Comparison of ENCODE assay signal across 8 cellular contexts in the genomic region with DNA sequence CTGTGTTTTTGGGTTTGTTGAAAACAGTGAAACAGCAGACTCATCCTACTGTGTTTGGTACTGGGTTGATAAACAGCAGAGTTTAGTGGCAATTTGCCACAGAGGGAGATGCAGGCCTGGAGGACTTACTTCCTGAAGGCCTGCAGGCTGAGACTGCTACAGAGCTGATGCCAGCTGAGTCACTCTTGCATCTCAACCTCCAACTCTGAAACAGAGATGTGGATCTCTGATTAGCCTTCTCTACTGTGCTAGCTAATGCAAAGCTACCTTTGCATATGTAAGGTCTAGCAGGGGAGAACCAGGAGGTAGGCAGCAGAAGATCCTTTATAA. TPM values are rescaled to one million over a fixed set of nuclear protein-coding genes. Genes with fewer than 3 reads are reported as not detected.
DNase-seq lines count a peak whose midpoint lies in the region; ATAC-seq and TF ChIP-seq lines count a peak whose summit lies in the region.

No MANE protein-coding gene starts in this region.

- no peak overlapping the region for H4K5ac ChIP-seq in IMR-90 (ENCODE audit: low read depth, low read length)

- peaks cover 10% of the 10 kb centered on the region in 2 experiments; a peak in 2 of 4 replicates for H3K79me1 ChIP-seq in IMR-90 (ENCODE audit: low read depth in 1 of 2, low read length in 2 of 2)

- peak; percentile 22; the same call in 1 of the 2 replicates for TF ChIP-seq RAD21 in IMR-90 (IDR thresholded peaks at IDR 0.05; ENCODE audit: low read length)

- H3K4me3 Mint-ChIP-seq in activated CD8-positive, alpha-beta T cell treated with anti-CD3 and anti-CD28 coated beads for 36 hours = no peak overlapping the region

- H3K18ac ChIP-seq in IMR-90 (ENCODE audit: low read depth, low read length) = no peak overlapping the region

- H3K27me3 ChIP-seq in IMR-90 (ENCODE audit: control insufficient read depth, insufficient read depth, low read length) (no peaks in the 10 kb centered on the region), iPS-20b (ENCODE audit: insufficient read depth, low read length) (no peaks in the 10 kb centered on the region), testis (no peaks in the 10 kb centered on the region)

- no peak overlapping the region for H3K4ac ChIP-seq in IMR-90 (ENCODE audit: low read depth, low read length)

- H2AK9ac ChIP-seq in IMR-90 (replicated peaks; ENCODE audit: low read depth, low read length, poor library complexity) = no peak overlapping the region

- H3K9ac ChIP-seq in IMR-90 (ENCODE audit: low read depth, low read length) (no peak overlapping the region), iPS-20b (ENCODE audit: low read depth, low read length) (peak overlapping the region; percentile 60; the same call in 1 of the 2 replicates)

- no peak overlapping the region for H4K8ac ChIP-seq in IMR-90 (ENCODE audit: low read depth in 2 of 2, low read length in 2 of 2)

- in situ Hi-C loops in IMR-90 (cut with MboI; ENCODE audit: low sequenced_read_pairs) = no loop called here

- H3K4me1 Mint-ChIP-seq in activated CD8-positive, alpha-beta T cell treated with anti-CD3 and anti-CD28 coated beads for 36 hours (ENCODE audit: low read depth) = no peaks in the 10 kb centered on the region

- no peak overlapping the region for H2BK20ac ChIP-seq in IMR-90 (ENCODE audit: low read depth, low read length)

- no peak overlapping the region for H3K4me3 ChIP-seq in IMR-90 (ENCODE audit: insufficient read depth, low read depth, low read length)
- peak overlapping the region; percentile 19; the same call in 1 of the 2 replicates for H3K4me3 ChIP-seq in iPS-20b (ENCODE audit: low read length)
- H3K4me3 ChIP-seq in testis = no peak overlapping the region

- no peaks in the 10 kb centered on the region for H3K27me3 Mint-ChIP-seq in activated CD8-positive, alpha-beta T cell treated with anti-CD3 and anti-CD28 coated beads for 36 hours

- H2AK5ac ChIP-seq in IMR-90 (ENCODE audit: low read depth, low read length) = no peak overlapping the region

- H2BK15ac ChIP-seq in IMR-90 (ENCODE audit: low read depth, low read length) = no peak overlapping the region

- TF ChIP-seq POLR2A in IMR-90 (IDR thresholded peaks at IDR 0.05; ENCODE audit: low read depth, low read length) (no peak), testis (IDR thresholded peaks at IDR 0.05) (no peak)

- intact Hi-C loops in IMR-90 (cut with micrococcal nuclease) (no loop called here), testis (cut with DNase I; ENCODE audit: low total_unique reads) (no loop called here)
- intact Hi-C loops in activated CD8-positive, alpha-beta T cell treated with anti-CD3 and anti-CD28 coated beads for 36 hours (cut with micrococcal nuclease) = no loop called here

- H3K9me1 ChIP-seq in IMR-90 (ENCODE audit: insufficient read depth, low read length) = peaks cover 2% of the 10 kb centered on the region; the same call in 1 of the 2 replicates

- H3K9me3 ChIP-seq in IMR-90 (ENCODE audit: control insufficient read depth, insufficient read depth, low read length) (no peaks in the 10 kb centered on the region), iPS-20b (ENCODE audit: insufficient read depth, low read depth, low read length) (no peaks in the 10 kb centered on the region), testis (no peaks in the 10 kb centered on the region)

- H3K27ac Mint-ChIP-seq in activated CD8-positive, alpha-beta T cell treated with anti-CD3 and anti-CD28 coated beads for 36 hours = no peak overlapping the region

- peak; percentile 83 for DNase-seq in DMS53 treated with DMSO at 0.1 percent for 48 hours (lab: John Stamatoyannopoulos, UW; ENCODE audit: unreplicated experiment)
- peak; percentile 98 for DNase-seq in IMR-90
- peak; percentile 39 for DNase-seq in activated CD8-positive, alpha-beta T cell treated with anti-CD3 and anti-CD28 coated beads for 36 hours
- DNase-seq in NCI-H2107 treated with DMSO at 0.1 percent for 48 hours (lab: John Stamatoyannopoulos, UW; ENCODE audit: unreplicated experiment) = no peak
- no peak for DNase-seq in testis

- 0 out of 2 replicates have a peak overlapping the region, but pooled peaks have one; percentile 19 for H3K4me2 ChIP-seq in IMR-90 (ENCODE audit: low read depth, low read length)

- no peaks in the 10 kb centered on the region for H3K9me3 Mint-ChIP-seq in activated CD8-positive, alpha-beta T cell treated with anti-CD3 and anti-CD28 coated beads for 36 hours

- peak overlapping the region; percentile 59 for H2BK5ac ChIP-seq in IMR-90 (ENCODE audit: low read depth, low read length, poor library complexity, severe bottlenecking)

- H3K36me3 ChIP-seq in IMR-90 (ENCODE audit: control insufficient read depth, insufficient read depth, low read length) (peaks cover 6% of the 10 kb centered on the region; the same call in 1 of the 2 replicates), iPS-20b (ENCODE audit: insufficient read depth, low read depth, low read length) (no peaks in the 10 kb centered on the region), testis (ENCODE audit: low read depth, missing control alignments) (no peaks in the 10 kb centered on the region)

- no peaks in the 10 kb centered on the region for H3K36me3 Mint-ChIP-seq in activated CD8-positive, alpha-beta T cell treated with anti-CD3 and anti-CD28 coated beads for 36 hours (ENCODE audit: low read depth)

- no peak overlapping the region for H2BK120ac ChIP-seq in IMR-90 (ENCODE audit: low read depth, low read length)

- no peak overlapping the region for H3K14ac ChIP-seq in IMR-90 (replicated peaks; ENCODE audit: low read depth, low read length)

- no peak for TF ChIP-seq CTCF in IMR-90 (conservative IDR thresholded peaks at IDR 0.05; ENCODE audit: low read depth, low read length)
- TF ChIP-seq CTCF in activated CD8-positive, alpha-beta T cell treated with anti-CD3 and anti-CD28 coated beads for 36 hours (IDR thresholded peaks at IDR 0.05) = no peak
- TF ChIP-seq CTCF in testis (IDR thresholded peaks at IDR 0.05) = no peak

- peak; percentile 97 for ATAC-seq in IMR-90 (ENCODE audit: low read depth)
- peak; percentile 77 for ATAC-seq in activated CD8-positive, alpha-beta T cell treated with anti-CD3 and anti-CD28 coated beads for 36 hours
- ATAC-seq in HG03354 (IDR thresholded peaks at IDR 0.05; ENCODE audit: poor library complexity, severe bottlenecking, unreplicated experiment) = no peak
- ATAC-seq in HG02588 (IDR thresholded peaks at IDR 0.05; ENCODE audit: unreplicated experiment) = no peak

- POLR2A ChIA-PET in IMR-90 (lab: Charles Lee; ENCODE audit: unreplicated experiment) = no interaction called here
- POLR2A ChIA-PET in activated CD8-positive, alpha-beta T cell treated with anti-CD3 and anti-CD28 coated beads for 36 hours (lab: Charles Lee) = interaction anchor here (0.6 kb wide), 1 partner anchor 20 kb away, joined by 3 read pairs; no protein-coding TSS in a partner anchor

- H4K20me1 ChIP-seq in IMR-90 (ENCODE audit: insufficient read depth, low read length) = no peaks in the 10 kb centered on the region; the same call in 1 of the 2 replicates

- no peak overlapping the region; the same call in 1 of the 2 replicates for H3K27ac ChIP-seq in IMR-90 (ENCODE audit: insufficient read depth, low read length)
- peak overlapping the region; percentile 86 for H3K27ac ChIP-seq in iPS-20b (ENCODE audit: low read length)
- no peak overlapping the region for H3K27ac ChIP-seq in testis

- H4K91ac ChIP-seq in IMR-90 (ENCODE audit: insufficient read depth, low read depth, low read length) = no peak overlapping the region

- no peak overlapping the region for H3K56ac ChIP-seq in IMR-90 (ENCODE audit: extremely low read depth, insufficient read depth, low read length)

- H2AFZ ChIP-seq in IMR-90 (replicated peaks; ENCODE audit: low read length, poor library complexity) = no peak overlapping the region

- CTCF ChIA-PET in IMR-90 (lab: Yijun Ruan, JAX) = interaction anchor here (0.5 to 0.6 kb wide), 3 partner anchors 17 to 71 kb away, joined by 3 to 4 read pairs (median 3); no protein-coding TSS in a partner anchor
- CTCF ChIA-PET in activated CD8-positive, alpha-beta T cell treated with anti-CD3 and anti-CD28 coated beads for 36 hours (lab: Charles Lee) = interaction anchor here (1.0 to 1.1 kb wide), 2 partner anchors 15 to 73 kb away, joined by 3 read pairs; no protein-coding TSS in a partner anchor

- no peaks in the 10 kb centered on the region for H3K4me1 ChIP-seq in IMR-90 (ENCODE audit: control insufficient read depth, insufficient read depth, low read length)
- peaks cover 15% of the 10 kb centered on the region for H3K4me1 ChIP-seq in iPS-20b (ENCODE audit: insufficient read depth, low read length)
- H3K4me1 ChIP-seq in testis = no peaks in the 10 kb centered on the region

- no TSS peak for BruUV-seq in IMR-90 (replicated peaks; lab: Mats Ljungman, UMichigan)

- dilution Hi-C loops in IMR-90 (cut with HindIII; ENCODE audit: low sequenced_read_pairs, unreplicated experiment) = no loop called here

- H3K23ac ChIP-seq in IMR-90 (ENCODE audit: low read depth, low read length) = no peak overlapping the region

TF ChIP-seq in IMR-90, 13 proteins besides CTCF, POLR2A, EP300 and RAD21 (continues in another document):
- TF ChIP-seq RCOR1 (IDR thresholded peaks at IDR 0.05; ENCODE audit: insufficient replicate concordance, low read length) = peak; percentile 64

RNA-seq across cellular contexts. Expression of a gene that starts 14.3 kb away (rescaled TPM):
- total RNA-seq in IMR-90 (2012; rRNA removed) (71.1 and 219 TPM in 2 replicates), testis (10 to 100 TPM; 35.9 to 40.0 TPM)
- polyA plus RNA-seq in IMR-90 (2012; rRNA removed) (144 and 149 TPM in 2 replicates), testis (ENCODE audit: insufficient read depth, low read depth, low replicate concordance) (193 TPM)
- 87.3 and 230 TPM in 2 replicates for polyA plus RNA-seq in IMR-90 (2012; cell fraction: cytosol; rRNA removed)
- polyA plus RNA-seq in IMR-90 (2012; cell fraction: nucleus; rRNA removed; ENCODE audit: low replicate concordance) = 19.7 and 67.4 TPM in 2 replicates
- 100 to 1,000 TPM; 237 to 249 TPM for total RNA-seq in activated CD8-positive, alpha-beta T cell treated with anti-CD3 and anti-CD28 coated beads for 36 hours

RNA-seq across cellular contexts. Expression of a gene that starts 20.6 kb away (rescaled TPM):
- 19.7 and 21.1 TPM in 2 replicates for total RNA-seq in IMR-90 (2012; rRNA removed)
- polyA plus RNA-seq in IMR-90 (2012; rRNA removed) = 15.0 and 18.2 TPM in 2 replicates
- 6.1 and 6.3 TPM in 2 replicates for polyA plus RNA-seq in IMR-90 (2012; cell fraction: cytosol; rRNA removed)
- polyA plus RNA-seq in IMR-90 (2012; cell fraction: nucleus; rRNA removed; ENCODE audit: low replicate concordance) = 26.7 and 54.4 TPM in 2 replicates
- total RNA-seq in activated CD8-positive, alpha-beta T cell treated with anti-CD3 and anti-CD28 coated beads for 36 hours = 10 to 100 TPM; 68.8 to 75.0 TPM
- total RNA-seq in testis = 100 to 1,000 TPM; 106 to 107 TPM
- 22.7 TPM for polyA plus RNA-seq in testis (ENCODE audit: insufficient read depth, low read depth, low replicate concordance)

RNA-seq across cellular contexts. Expression of a gene that starts 56.3 kb away (rescaled TPM):
- total RNA-seq in IMR-90 (2012; rRNA removed) = 69.7 and 71.1 TPM in 2 replicates
- polyA plus RNA-seq in IMR-90 (2012; rRNA removed) = 11.4 and 15.2 TPM in 2 replicates
- polyA plus RNA-seq in IMR-90 (2012; cell fraction: cytosol; rRNA removed) = 3.4 and 6.2 TPM in 2 replicates
- 2.9 and 20.1 TPM in 2 replicates for polyA plus RNA-seq in IMR-90 (2012; cell fraction: nucleus; rRNA removed; ENCODE audit: low replicate concordance)
- total RNA-seq in activated CD8-positive, alpha-beta T cell treated with anti-CD3 and anti-CD28 coated beads for 36 hours = 10 to 100 TPM; 40.2 to 40.5 TPM
- total RNA-seq in testis = 10 to 100 TPM; 54.8 to 58.4 TPM
- polyA plus RNA-seq in testis (ENCODE audit: insufficient read depth, low read depth, low replicate concordance) = 36.6 TPM

Comparison
In these comparisons a context has a peak if more than half of its experiments do, and no peak if none do; other contexts are left out.
1. DNase-seq: peak in DMS53 treated with DMSO at 0.1 percent for 48 hours (single experiment), IMR-90 (single experiment) and activated CD8-positive, alpha-beta T cell treated with anti-CD3 and anti-CD28 coated beads for 36 hours (single experiment); none in NCI-H2107 treated with DMSO at 0.1 percent for 48 hours (single experiment) and testis (single experiment).
2. ATAC-seq: peak in IMR-90 (single experiment) and activated CD8-positive, alpha-beta T cell treated with anti-CD3 and anti-CD28 coated beads for 36 hours (single experiment); none in HG03354 (single experiment) and HG02588 (single experiment).